ENCODE assay signal across 1 cellular context in the genomic region with DNA sequence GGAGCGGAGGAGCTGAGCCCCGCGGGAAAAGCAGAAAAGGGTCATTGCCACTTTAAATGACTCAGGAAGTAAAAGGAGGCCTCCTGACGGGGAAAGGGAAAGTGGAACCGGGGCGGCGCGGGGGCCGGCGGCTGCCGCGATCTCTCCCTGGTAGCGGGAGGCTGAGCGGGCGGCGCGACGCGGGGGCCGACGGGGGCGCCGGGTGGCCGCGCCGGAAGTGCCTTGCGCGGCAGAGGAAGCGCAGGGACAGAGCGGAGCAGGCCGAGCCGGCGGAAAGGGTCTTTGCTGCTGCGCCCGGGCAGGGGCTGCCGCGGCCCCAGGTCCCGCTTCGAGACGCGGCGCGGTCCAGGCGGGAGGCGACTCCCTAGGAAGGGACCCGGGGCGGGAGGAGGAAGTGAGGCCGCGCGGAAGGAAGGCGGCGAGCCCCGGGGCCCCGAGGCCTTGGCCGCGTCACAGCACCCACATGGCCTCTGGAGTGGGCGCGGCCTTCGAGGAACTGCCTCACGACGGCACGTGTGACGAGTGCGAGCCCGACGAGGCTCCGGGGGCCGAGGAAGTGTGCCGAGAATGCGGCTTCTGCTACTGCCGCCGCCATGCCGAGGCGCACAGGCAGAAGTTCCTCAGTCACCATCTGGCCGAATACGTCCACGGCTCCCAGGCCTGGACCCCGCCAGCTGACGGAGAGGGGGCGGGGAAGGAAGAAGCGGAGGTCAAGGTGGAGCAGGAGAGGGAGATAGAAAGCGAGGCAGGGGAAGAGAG.
TF ChIP-seq lines count a peak whose summit lies in the region.

A gene with protein sequence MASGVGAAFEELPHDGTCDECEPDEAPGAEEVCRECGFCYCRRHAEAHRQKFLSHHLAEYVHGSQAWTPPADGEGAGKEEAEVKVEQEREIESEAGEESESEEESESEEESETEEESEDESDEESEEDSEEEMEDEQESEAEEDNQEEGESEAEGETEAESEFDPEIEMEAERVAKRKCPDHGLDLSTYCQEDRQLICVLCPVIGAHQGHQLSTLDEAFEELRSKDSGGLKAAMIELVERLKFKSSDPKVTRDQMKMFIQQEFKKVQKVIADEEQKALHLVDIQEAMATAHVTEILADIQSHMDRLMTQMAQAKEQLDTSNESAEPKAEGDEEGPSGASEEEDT (plus strand): TSS at position 127 of the 759 bp plus-strand sequence. CDS start 337 bp downstream, at position 464.

TF ChIP-seq in K562, 482 proteins besides CTCF, POLR2A, EP300 and RAD21 (continued from another document and continues in another):
- TF ChIP-seq SRSF3 (IDR thresholded peaks at IDR 0.05; ENCODE audit: insufficient read depth, low read length) = no peak
- TF ChIP-seq ZNF717 (CRISPR knock-in tag; IDR thresholded peaks at IDR 0.05) = no peak
- TF ChIP-seq, protein P1, sequence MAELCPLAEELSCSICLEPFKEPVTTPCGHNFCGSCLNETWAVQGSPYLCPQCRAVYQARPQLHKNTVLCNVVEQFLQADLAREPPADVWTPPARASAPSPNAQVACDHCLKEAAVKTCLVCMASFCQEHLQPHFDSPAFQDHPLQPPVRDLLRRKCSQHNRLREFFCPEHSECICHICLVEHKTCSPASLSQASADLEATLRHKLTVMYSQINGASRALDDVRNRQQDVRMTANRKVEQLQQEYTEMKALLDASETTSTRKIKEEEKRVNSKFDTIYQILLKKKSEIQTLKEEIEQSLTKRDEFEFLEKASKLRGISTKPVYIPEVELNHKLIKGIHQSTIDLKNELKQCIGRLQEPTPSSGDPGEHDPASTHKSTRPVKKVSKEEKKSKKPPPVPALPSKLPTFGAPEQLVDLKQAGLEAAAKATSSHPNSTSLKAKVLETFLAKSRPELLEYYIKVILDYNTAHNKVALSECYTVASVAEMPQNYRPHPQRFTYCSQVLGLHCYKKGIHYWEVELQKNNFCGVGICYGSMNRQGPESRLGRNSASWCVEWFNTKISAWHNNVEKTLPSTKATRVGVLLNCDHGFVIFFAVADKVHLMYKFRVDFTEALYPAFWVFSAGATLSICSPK (IDR thresholded peaks at IDR 0.05; ENCODE audit: borderline replicate concordance) = no peak
- TF ChIP-seq FIP1L1 (IDR thresholded peaks at IDR 0.05; ENCODE audit: low read depth, low read length, poor library complexity, severe bottlenecking) = no peak
- TF ChIP-seq, protein P2, sequence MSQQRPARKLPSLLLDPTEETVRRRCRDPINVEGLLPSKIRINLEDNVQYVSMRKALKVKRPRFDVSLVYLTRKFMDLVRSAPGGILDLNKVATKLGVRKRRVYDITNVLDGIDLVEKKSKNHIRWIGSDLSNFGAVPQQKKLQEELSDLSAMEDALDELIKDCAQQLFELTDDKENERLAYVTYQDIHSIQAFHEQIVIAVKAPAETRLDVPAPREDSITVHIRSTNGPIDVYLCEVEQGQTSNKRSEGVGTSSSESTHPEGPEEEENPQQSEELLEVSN (IDR thresholded peaks at IDR 0.05; ENCODE audit: borderline replicate concordance in 1 of 2, extremely low read depth in 1 of 2, insufficient read depth in 1 of 2, insufficient read length in 1 of 2, low read depth in 1 of 2, low read length in 1 of 2, poor library complexity in 1 of 2, severe bottlenecking in 1 of 2) = peak; percentile 99
- no peak for TF ChIP-seq MAFF (IDR thresholded peaks at IDR 0.05; ENCODE audit: low read length)
- TF ChIP-seq, protein P3, sequence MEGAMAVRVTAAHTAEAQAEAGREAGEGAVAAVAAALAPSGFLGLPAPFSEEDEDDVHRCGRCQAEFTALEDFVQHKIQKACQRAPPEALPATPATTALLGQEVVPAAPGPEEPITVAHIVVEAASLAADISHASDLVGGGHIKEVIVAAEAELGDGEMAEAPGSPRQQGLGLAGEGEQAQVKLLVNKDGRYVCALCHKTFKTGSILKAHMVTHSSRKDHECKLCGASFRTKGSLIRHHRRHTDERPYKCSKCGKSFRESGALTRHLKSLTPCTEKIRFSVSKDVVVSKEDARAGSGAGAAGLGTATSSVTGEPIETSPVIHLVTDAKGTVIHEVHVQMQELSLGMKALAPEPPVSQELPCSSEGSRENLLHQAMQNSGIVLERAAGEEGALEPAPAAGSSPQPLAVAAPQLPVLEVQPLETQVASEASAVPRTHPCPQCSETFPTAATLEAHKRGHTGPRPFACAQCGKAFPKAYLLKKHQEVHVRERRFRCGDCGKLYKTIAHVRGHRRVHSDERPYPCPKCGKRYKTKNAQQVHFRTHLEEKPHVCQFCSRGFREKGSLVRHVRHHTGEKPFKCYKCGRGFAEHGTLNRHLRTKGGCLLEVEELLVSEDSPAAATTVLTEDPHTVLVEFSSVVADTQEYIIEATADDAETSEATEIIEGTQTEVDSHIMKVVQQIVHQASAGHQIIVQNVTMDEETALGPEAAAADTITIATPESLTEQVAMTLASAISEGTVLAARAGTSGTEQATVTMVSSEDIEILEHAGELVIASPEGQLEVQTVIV (CRISPR knock-in tag; IDR thresholded peaks at IDR 0.05; ENCODE audit: borderline replicate concordance) = no peak
- TF ChIP-seq MXI1 (IDR thresholded peaks at IDR 0.05; ENCODE audit: low read depth, low read length) = peak; percentile 79
- peak; percentile 75 for TF ChIP-seq SUPT5H (IDR thresholded peaks at IDR 0.05)
- TF ChIP-seq, protein P4, sequence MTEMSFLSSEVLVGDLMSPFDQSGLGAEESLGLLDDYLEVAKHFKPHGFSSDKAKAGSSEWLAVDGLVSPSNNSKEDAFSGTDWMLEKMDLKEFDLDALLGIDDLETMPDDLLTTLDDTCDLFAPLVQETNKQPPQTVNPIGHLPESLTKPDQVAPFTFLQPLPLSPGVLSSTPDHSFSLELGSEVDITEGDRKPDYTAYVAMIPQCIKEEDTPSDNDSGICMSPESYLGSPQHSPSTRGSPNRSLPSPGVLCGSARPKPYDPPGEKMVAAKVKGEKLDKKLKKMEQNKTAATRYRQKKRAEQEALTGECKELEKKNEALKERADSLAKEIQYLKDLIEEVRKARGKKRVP (CRISPR knock-in tag; IDR thresholded peaks at IDR 0.05) = no peak
- no peak for TF ChIP-seq CHCHD3 (CRISPR knock-in tag; IDR thresholded peaks at IDR 0.05)
- TF ChIP-seq POLR3A (IDR thresholded peaks at IDR 0.05; ENCODE audit: borderline replicate concordance, extremely low read depth, insufficient read depth, insufficient read length) = no peak
- no peak for TF ChIP-seq RFX7 (CRISPR knock-in tag; IDR thresholded peaks at IDR 0.05)
- TF ChIP-seq KLF13 (tag; IDR thresholded peaks at IDR 0.05; ENCODE audit: borderline replicate concordance, low read depth) = peak; percentile 75
- TF ChIP-seq, protein P5, sequence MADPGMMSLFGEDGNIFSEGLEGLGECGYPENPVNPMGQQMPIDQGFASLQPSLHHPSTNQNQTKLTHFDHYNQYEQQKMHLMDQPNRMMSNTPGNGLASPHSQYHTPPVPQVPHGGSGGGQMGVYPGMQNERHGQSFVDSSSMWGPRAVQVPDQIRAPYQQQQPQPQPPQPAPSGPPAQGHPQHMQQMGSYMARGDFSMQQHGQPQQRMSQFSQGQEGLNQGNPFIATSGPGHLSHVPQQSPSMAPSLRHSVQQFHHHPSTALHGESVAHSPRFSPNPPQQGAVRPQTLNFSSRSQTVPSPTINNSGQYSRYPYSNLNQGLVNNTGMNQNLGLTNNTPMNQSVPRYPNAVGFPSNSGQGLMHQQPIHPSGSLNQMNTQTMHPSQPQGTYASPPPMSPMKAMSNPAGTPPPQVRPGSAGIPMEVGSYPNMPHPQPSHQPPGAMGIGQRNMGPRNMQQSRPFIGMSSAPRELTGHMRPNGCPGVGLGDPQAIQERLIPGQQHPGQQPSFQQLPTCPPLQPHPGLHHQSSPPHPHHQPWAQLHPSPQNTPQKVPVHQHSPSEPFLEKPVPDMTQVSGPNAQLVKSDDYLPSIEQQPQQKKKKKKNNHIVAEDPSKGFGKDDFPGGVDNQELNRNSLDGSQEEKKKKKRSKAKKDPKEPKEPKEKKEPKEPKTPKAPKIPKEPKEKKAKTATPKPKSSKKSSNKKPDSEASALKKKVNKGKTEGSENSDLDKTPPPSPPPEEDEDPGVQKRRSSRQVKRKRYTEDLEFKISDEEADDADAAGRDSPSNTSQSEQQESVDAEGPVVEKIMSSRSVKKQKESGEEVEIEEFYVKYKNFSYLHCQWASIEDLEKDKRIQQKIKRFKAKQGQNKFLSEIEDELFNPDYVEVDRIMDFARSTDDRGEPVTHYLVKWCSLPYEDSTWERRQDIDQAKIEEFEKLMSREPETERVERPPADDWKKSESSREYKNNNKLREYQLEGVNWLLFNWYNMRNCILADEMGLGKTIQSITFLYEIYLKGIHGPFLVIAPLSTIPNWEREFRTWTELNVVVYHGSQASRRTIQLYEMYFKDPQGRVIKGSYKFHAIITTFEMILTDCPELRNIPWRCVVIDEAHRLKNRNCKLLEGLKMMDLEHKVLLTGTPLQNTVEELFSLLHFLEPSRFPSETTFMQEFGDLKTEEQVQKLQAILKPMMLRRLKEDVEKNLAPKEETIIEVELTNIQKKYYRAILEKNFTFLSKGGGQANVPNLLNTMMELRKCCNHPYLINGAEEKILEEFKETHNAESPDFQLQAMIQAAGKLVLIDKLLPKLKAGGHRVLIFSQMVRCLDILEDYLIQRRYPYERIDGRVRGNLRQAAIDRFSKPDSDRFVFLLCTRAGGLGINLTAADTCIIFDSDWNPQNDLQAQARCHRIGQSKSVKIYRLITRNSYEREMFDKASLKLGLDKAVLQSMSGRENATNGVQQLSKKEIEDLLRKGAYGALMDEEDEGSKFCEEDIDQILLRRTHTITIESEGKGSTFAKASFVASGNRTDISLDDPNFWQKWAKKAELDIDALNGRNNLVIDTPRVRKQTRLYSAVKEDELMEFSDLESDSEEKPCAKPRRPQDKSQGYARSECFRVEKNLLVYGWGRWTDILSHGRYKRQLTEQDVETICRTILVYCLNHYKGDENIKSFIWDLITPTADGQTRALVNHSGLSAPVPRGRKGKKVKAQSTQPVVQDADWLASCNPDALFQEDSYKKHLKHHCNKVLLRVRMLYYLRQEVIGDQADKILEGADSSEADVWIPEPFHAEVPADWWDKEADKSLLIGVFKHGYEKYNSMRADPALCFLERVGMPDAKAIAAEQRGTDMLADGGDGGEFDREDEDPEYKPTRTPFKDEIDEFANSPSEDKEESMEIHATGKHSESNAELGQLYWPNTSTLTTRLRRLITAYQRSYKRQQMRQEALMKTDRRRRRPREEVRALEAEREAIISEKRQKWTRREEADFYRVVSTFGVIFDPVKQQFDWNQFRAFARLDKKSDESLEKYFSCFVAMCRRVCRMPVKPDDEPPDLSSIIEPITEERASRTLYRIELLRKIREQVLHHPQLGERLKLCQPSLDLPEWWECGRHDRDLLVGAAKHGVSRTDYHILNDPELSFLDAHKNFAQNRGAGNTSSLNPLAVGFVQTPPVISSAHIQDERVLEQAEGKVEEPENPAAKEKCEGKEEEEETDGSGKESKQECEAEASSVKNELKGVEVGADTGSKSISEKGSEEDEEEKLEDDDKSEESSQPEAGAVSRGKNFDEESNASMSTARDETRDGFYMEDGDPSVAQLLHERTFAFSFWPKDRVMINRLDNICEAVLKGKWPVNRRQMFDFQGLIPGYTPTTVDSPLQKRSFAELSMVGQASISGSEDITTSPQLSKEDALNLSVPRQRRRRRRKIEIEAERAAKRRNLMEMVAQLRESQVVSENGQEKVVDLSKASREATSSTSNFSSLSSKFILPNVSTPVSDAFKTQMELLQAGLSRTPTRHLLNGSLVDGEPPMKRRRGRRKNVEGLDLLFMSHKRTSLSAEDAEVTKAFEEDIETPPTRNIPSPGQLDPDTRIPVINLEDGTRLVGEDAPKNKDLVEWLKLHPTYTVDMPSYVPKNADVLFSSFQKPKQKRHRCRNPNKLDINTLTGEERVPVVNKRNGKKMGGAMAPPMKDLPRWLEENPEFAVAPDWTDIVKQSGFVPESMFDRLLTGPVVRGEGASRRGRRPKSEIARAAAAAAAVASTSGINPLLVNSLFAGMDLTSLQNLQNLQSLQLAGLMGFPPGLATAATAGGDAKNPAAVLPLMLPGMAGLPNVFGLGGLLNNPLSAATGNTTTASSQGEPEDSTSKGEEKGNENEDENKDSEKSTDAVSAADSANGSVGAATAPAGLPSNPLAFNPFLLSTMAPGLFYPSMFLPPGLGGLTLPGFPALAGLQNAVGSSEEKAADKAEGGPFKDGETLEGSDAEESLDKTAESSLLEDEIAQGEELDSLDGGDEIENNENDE (IDR thresholded peaks at IDR 0.05; ENCODE audit: low read depth, low read length) = no peak
- TF ChIP-seq KAT7 (CRISPR knock-in tag; IDR thresholded peaks at IDR 0.05; ENCODE audit: borderline replicate concordance) = peak; percentile 97; the same call in 1 of the 2 replicates
- TF ChIP-seq, protein P6, sequence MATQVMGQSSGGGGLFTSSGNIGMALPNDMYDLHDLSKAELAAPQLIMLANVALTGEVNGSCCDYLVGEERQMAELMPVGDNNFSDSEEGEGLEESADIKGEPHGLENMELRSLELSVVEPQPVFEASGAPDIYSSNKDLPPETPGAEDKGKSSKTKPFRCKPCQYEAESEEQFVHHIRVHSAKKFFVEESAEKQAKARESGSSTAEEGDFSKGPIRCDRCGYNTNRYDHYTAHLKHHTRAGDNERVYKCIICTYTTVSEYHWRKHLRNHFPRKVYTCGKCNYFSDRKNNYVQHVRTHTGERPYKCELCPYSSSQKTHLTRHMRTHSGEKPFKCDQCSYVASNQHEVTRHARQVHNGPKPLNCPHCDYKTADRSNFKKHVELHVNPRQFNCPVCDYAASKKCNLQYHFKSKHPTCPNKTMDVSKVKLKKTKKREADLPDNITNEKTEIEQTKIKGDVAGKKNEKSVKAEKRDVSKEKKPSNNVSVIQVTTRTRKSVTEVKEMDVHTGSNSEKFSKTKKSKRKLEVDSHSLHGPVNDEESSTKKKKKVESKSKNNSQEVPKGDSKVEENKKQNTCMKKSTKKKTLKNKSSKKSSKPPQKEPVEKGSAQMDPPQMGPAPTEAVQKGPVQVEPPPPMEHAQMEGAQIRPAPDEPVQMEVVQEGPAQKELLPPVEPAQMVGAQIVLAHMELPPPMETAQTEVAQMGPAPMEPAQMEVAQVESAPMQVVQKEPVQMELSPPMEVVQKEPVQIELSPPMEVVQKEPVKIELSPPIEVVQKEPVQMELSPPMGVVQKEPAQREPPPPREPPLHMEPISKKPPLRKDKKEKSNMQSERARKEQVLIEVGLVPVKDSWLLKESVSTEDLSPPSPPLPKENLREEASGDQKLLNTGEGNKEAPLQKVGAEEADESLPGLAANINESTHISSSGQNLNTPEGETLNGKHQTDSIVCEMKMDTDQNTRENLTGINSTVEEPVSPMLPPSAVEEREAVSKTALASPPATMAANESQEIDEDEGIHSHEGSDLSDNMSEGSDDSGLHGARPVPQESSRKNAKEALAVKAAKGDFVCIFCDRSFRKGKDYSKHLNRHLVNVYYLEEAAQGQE (CRISPR knock-in tag; IDR thresholded peaks at IDR 0.05; ENCODE audit: low read depth) = peak; percentile 78; the same call in 1 of the 2 replicates
- TF ChIP-seq NELFE (IDR thresholded peaks at IDR 0.05; ENCODE audit: insufficient read depth, insufficient read length) = no peak
- TF ChIP-seq, protein P7, sequence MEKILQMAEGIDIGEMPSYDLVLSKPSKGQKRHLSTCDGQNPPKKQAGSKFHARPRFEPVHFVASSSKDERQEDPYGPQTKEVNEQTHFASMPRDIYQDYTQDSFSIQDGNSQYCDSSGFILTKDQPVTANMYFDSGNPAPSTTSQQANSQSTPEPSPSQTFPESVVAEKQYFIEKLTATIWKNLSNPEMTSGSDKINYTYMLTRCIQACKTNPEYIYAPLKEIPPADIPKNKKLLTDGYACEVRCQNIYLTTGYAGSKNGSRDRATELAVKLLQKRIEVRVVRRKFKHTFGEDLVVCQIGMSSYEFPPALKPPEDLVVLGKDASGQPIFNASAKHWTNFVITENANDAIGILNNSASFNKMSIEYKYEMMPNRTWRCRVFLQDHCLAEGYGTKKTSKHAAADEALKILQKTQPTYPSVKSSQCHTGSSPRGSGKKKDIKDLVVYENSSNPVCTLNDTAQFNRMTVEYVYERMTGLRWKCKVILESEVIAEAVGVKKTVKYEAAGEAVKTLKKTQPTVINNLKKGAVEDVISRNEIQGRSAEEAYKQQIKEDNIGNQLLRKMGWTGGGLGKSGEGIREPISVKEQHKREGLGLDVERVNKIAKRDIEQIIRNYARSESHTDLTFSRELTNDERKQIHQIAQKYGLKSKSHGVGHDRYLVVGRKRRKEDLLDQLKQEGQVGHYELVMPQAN (IDR thresholded peaks at IDR 0.05; ENCODE audit: borderline replicate concordance) = peak; percentile 94
- no peak for TF ChIP-seq ZKSCAN8 (CRISPR knock-in tag; IDR thresholded peaks at IDR 0.05)
- peak; percentile 54; the same call in 1 of the 2 replicates for TF ChIP-seq RAD51 (IDR thresholded peaks at IDR 0.05; ENCODE audit: borderline replicate concordance, low read depth)
